ENCODE assay signal across 8 cellular contexts in the genomic region with DNA sequence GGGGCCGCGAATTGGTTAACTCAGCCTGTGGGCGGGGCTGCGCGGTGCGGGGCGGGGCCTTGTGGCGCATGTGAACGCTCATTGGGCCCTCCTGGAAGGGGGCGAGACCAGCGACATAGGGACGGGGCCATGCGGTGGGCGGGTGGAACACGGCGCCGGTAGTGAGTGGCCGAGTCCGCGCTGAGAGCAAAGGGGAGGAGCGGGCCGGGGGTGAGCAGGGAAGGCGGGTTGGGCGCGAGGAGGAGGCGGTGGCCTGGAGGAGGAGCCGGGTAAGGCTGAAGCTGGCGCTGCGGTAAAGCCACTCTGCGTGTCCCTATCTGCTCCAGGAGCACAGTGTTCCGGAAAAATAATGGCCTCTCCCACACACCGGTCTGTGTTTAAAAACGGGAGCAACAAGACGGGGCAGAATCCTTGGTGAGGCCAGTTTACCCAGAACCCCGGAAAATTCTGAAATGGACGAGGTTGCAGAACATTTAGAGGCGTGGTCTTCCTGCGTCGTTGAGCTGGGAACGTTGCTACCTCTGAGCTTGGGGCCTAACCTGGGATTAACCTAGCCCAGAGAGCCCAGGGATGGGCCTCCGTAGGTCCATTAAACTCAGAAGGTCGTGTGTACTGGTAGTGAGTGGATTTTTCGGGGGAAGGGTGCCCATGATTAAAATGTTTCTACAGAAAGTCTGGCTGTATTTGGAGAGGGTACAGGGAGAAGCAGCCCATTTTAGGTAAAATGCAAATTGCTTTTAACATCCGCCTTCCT.
A peak's percentile ranks its signal among the peaks of the same experiment; 100 is the strongest.
DNase-seq lines count a peak whose midpoint lies in the region; ATAC-seq and TF ChIP-seq lines count a peak whose summit lies in the region.

No MANE protein-coding gene starts in this region.

- peaks cover 1% of the 10 kb centered on the region for H3K36me3 Mint-ChIP-seq in memory B cell

- DNase-seq in COLO668 (lab: John Stamatoyannopoulos, UW; ENCODE audit: unreplicated experiment): peak; percentile 100
- DNase-seq in GM20000 (ENCODE audit: low spot score): peak; percentile 99
- DNase-seq in HS-5 (ENCODE audit: low read depth): peak; percentile 85
- DNase-seq in NK-92 (lab: John Stamatoyannopoulos, UW; ENCODE audit: unreplicated experiment): peak; percentile 98
- DNase-seq in activated CD8-positive, alpha-beta memory T cell treated with anti-CD3 and anti-CD28 coated beads for 24 hours: peak; percentile 100
- DNase-seq in effector CD8-positive, alpha-beta T cell (lab: John Stamatoyannopoulos, UW): peak; percentile 100
- peak; percentile 100 for DNase-seq in memory B cell (ENCODE audit: low spot score in 2 of 2)
- DNase-seq in stimulated activated CD8-positive, alpha-beta memory T cell treated with anti-CD3 and anti-CD28 coated beads, Interleukin-12 subunit alpha, Interleukin-12 subunit beta, amount 100 ng/mL, for 1 hour (ENCODE audit: low read depth): peak; percentile 100

- H3K27ac Mint-ChIP-seq in memory B cell: peak overlapping the region; percentile 93

- H3K4me1 Mint-ChIP-seq in memory B cell: peaks cover 20% of the 10 kb centered on the region

- ATAC-seq in memory B cell (ENCODE audit: low read depth): peak; percentile 86

- no peak for TF ChIP-seq CTCF in GM20000 (IDR thresholded peaks at IDR 0.05; ENCODE audit: extremely low read depth, missing control alignments)

- peak overlapping the region; percentile 96 for H3K4me3 Mint-ChIP-seq in memory B cell

- no peaks in the 10 kb centered on the region for H3K27me3 Mint-ChIP-seq in memory B cell

- no peaks in the 10 kb centered on the region for H3K9me3 Mint-ChIP-seq in memory B cell

Comparison
In these comparisons a context has a peak if more than half of its experiments do, and no peak if none do; other contexts are left out.
1. Peak in every context shown above with its lines: DNase-seq and ATAC-seq.